ENCODE assay signal across 8 cellular contexts in genomic region chr21:39441502-39442475, GRCh38. TPM values are rescaled to one million over a fixed set of nuclear protein-coding genes. Genes with fewer than 3 reads are reported as not detected.
DNase-seq lines count a peak whose midpoint lies in the region; ATAC-seq, FAIRE-seq and TF ChIP-seq lines count a peak whose summit lies in the region.

No MANE protein-coding gene starts in this region.

- no TSS peak for BruUV-seq in MCF 10A (replicated peaks; lab: Mats Ljungman, UMichigan)

- H3K4me3 ChIP-seq in lower lobe of right lung, result no peak overlapping the region

- POLR2A ChIA-PET in GM10248 (lab: Yijun Ruan, JAX), result interaction anchor here (1.1 kb wide), 1 partner anchor 54 kb away, joined by 3 read pairs; no protein-coding TSS in a partner anchor
- POLR2A ChIA-PET in MCF 10A (lab: Yijun Ruan, JAX), result interaction anchor here (0.9 to 1.8 kb wide), 4 partner anchors 54 to 259 kb away, joined by 3 to 8 read pairs (median 4); partner anchors contain the start of genes HMGN1 and PSMG1

- no peaks in the 10 kb centered on the region for H3K27me3 Mint-ChIP-seq in MCF 10A (ENCODE audit: insufficient read depth, unreplicated experiment)

- CTCF ChIA-PET in GM10248 (lab: Yijun Ruan, JAX) (interaction anchor here (0.6 to 4.4 kb wide), 20 partner anchors 8 to 637 kb away, joined by 3 to 35 read pairs (median 4); no protein-coding TSS in a partner anchor), MCF 10A (lab: Yijun Ruan, JAX) (interaction anchor here (0.6 to 5.7 kb wide), 38 partner anchors 8 to 703 kb away, joined by 3 to 59 read pairs (median 4); no protein-coding TSS in a partner anchor)

- intact Hi-C loops in MCF 10A (cut with micrococcal nuclease), result loop anchor here (1.0 to 5.0 kb wide), 2 partner anchors 54 to 257 kb away; no protein-coding TSS in a partner anchor
- intact Hi-C loops in lower lobe of right lung (cut with DNase I), result no loop called here

- DNase-seq in AG08396 (ENCODE audit: low spot score) (peak; percentile 57), GM10248 (ENCODE audit: extremely low spot score) (peak; percentile 51), HuH-7 (ENCODE audit: low spot score) (peak; percentile 46), RCC 7860 (ENCODE audit: low spot score) (peak; percentile 37), MCF 10A (ENCODE audit: unreplicated experiment) (peak; percentile 61), lower lobe of right lung (no peak)

- TF ChIP-seq CTCF in GM10248 (IDR thresholded peaks at IDR 0.05; ENCODE audit: control extremely low read depth, extremely low read depth, low read depth, missing control alignments) (peak; percentile 65), MCF 10A (IDR thresholded peaks at IDR 0.05; ENCODE audit: unreplicated experiment) (peak; percentile 78), lower lobe of right lung (IDR thresholded peaks at IDR 0.05) (peak; percentile 62)

- ATAC-seq in lower lobe of right lung (no peak), HG03571 (IDR thresholded peaks at IDR 0.05; ENCODE audit: unreplicated experiment) (no peak), HG03457 (IDR thresholded peaks at IDR 0.05; ENCODE audit: unreplicated experiment) (no peak)

- FAIRE-seq in RCC 7860 (lab: Jason Lieb, UNC), result peak; percentile 67

- H3K9me3 ChIP-seq in lower lobe of right lung, result no peaks in the 10 kb centered on the region

- no peak overlapping the region for H3K27ac Mint-ChIP-seq in MCF 10A (ENCODE audit: low read depth, unreplicated experiment)

- H3K9me3 Mint-ChIP-seq in MCF 10A (ENCODE audit: unreplicated experiment), result no peaks in the 10 kb centered on the region

- H3K27me3 ChIP-seq in lower lobe of right lung (ENCODE audit: low read depth), result no peaks in the 10 kb centered on the region

- peaks cover 9% of the 10 kb centered on the region for H3K36me3 Mint-ChIP-seq in MCF 10A (ENCODE audit: insufficient read depth, unreplicated experiment)

- no peak overlapping the region for H3K4me3 Mint-ChIP-seq in MCF 10A (ENCODE audit: unreplicated experiment)

- H3K4me1 Mint-ChIP-seq in MCF 10A (ENCODE audit: insufficient read depth, unreplicated experiment), result peaks cover 9% of the 10 kb centered on the region

- H3K4me1 ChIP-seq in lower lobe of right lung, result peaks cover 17% of the 10 kb centered on the region

- no peaks in the 10 kb centered on the region for H3K36me3 ChIP-seq in lower lobe of right lung

- no peak overlapping the region for H3K27ac ChIP-seq in lower lobe of right lung

RNA-seq across cellular contexts. Expression of gene LCA5L, which starts 3.8 kb away (rescaled TPM):
- total RNA-seq in MCF 10A (2022), result 2.8 and 4.3 TPM in 2 replicates
- 3.0 TPM for total RNA-seq in lower lobe of right lung

RNA-seq across cellular contexts. Expression of gene SH3BGR, which starts 10.0 kb away (rescaled TPM):
- total RNA-seq in MCF 10A (2022) (11.3 and 15.9 TPM in 2 replicates), lower lobe of right lung (4.1 TPM)
